7 cellular contexts compared by ENCODE assay signal in genomic region chr3:158097571-158098553, GRCh38. TPM values are rescaled to one million over a fixed set of nuclear protein-coding genes. Genes with fewer than 3 reads are reported as not detected.
DNase-seq lines count a peak whose midpoint lies in the region; ATAC-seq and TF ChIP-seq lines count a peak whose summit lies in the region.

No MANE protein-coding gene starts in this region.

- H3K9me3 ChIP-seq in esophagus squamous epithelium (no peaks in the 10 kb centered on the region), neutrophil (no peaks in the 10 kb centered on the region)

- no peak overlapping the region for H3K27ac ChIP-seq in esophagus squamous epithelium
- peak overlapping the region; percentile 70 for H3K27ac ChIP-seq in neutrophil

- H3K36me3 ChIP-seq in esophagus squamous epithelium = no peaks in the 10 kb centered on the region
- no peaks in the 10 kb centered on the region for H3K36me3 ChIP-seq in neutrophil

- no peak for TF ChIP-seq POLR2A in esophagus squamous epithelium (IDR thresholded peaks at IDR 0.05)

- intact Hi-C loops in esophagus squamous epithelium (cut with DNase I) = no loop called here

- DNase-seq in NCI-H69 (lab: John Stamatoyannopoulos, UW) (peak; percentile 87), activated T-cell treated with anti-CD3 and anti-CD28 coated beads for 24 hours (ENCODE audit: low read depth) (peak; percentile 63), esophagus squamous epithelium (lab: John Stamatoyannopoulos, UW) (no peak), H4 (ENCODE audit: low spot score) (no peak)

- H3K27me3 ChIP-seq in esophagus squamous epithelium (peaks cover 9 to 100% (median 72%) of the 10 kb centered on the region in 4 donors), neutrophil (peaks cover 95% of the 10 kb centered on the region)

- ATAC-seq in GM18868 (IDR thresholded peaks at IDR 0.05; ENCODE audit: unreplicated experiment) = peak; percentile 64
- peak; percentile 86 for ATAC-seq in HG03095 (IDR thresholded peaks at IDR 0.05; ENCODE audit: unreplicated experiment)

- TF ChIP-seq CTCF in esophagus squamous epithelium (IDR thresholded peaks at IDR 0.05) (peak in 1 of 6 experiments; percentile 6), neutrophil (IDR thresholded peaks at IDR 0.05) (no peak)

- H3K4me3 ChIP-seq in esophagus squamous epithelium = peak overlapping the region; percentile 35 to 67 (median 55)
- peak overlapping the region; percentile 72 to 97 for H3K4me3 ChIP-seq in neutrophil (ENCODE audit: low read depth in 1 of 2, low read length in 1 of 2)

- H3K4me1 ChIP-seq in esophagus squamous epithelium (peaks cover 10 to 27% (median 11%) of the 10 kb centered on the region in 3 donors), neutrophil (ENCODE audit: control insufficient read depth in 1 of 2, insufficient read depth in 1 of 2, low read depth in 1 of 2, low read length in 1 of 2) (peaks cover 26 to 31% of the 10 kb centered on the region in 2 experiments)

- WGBS in esophagus squamous epithelium, 2 donors = 5 to 6% methylated on average over 16 to 22 of the region's 68 CpGs

RNA-seq across cellular contexts. Expression of gene SHOX2, which starts 8.4 kb away (rescaled TPM):
- total RNA-seq in esophagus squamous epithelium = not detected
- total RNA-seq in H4 (2014; rRNA removed; shearing (Covaris generic)) = 3.0 and 4.3 TPM in 2 replicates

RNA-seq across cellular contexts. Expression of gene RSRC1, which starts 12.0 kb away (rescaled TPM):
- 10 to 100 TPM; 22.5 to 41.4 (median 32.9) TPM for total RNA-seq in esophagus squamous epithelium
- 78.5 and 89.7 TPM in 2 replicates for total RNA-seq in H4 (2014; rRNA removed; shearing (Covaris generic))

Comparison
In these comparisons a context has a peak if more than half of its experiments do, and no peak if none do; other contexts are left out.
1. DNase-seq: peak in NCI-H69 (single experiment) and activated T-cell treated with anti-CD3 and anti-CD28 coated beads for 24 hours (single experiment); none in esophagus squamous epithelium (single experiment) and H4 (single experiment).